ENCODE assay signal across 1 cellular context in genomic region chr17:15947976-15948752, GRCh38.
TF ChIP-seq lines count a peak whose summit lies in the region.

No MANE protein-coding gene starts in this region.

TF ChIP-seq in GM12891, 5 proteins besides CTCF, POLR2A, EP300 and RAD21:
- TF ChIP-seq POLR2AphosphoS5 (IDR thresholded peaks at IDR 0.05; ENCODE audit: low read depth, low read length): no peak
- TF ChIP-seq POU2F2 (IDR thresholded peaks at IDR 0.05; ENCODE audit: low read depth, low read length): no peak
- no peak for TF ChIP-seq SPI1 (IDR thresholded peaks at IDR 0.05; ENCODE audit: low read depth, low read length)
- TF ChIP-seq TAF1 (IDR thresholded peaks at IDR 0.05; ENCODE audit: low read depth, low read length): no peak
- no peak for TF ChIP-seq PAX5 (IDR thresholded peaks at IDR 0.05; ENCODE audit: insufficient read depth, low read length, severe bottlenecking)
